ENCODE assay signal across 34 cellular contexts in the genomic region with DNA sequence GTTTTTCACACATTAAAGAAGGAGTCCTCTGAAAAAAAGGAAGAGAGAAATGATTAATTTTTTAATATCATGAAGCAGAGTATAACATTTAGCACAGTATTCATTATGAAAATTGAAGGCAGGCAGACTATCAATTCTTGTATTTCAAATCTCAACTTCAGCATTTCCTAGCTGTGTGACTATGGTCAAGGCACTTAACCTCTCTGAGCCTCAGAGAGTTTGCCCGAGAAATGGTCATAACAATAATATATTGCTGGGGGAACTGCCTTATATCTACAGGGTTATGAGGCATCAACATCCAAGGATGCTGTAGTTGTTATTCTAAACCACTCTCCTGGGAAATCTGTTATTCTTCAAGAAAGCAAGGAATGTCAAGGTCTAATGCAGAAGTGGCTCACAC. TPM values are rescaled to one million over a fixed set of nuclear protein-coding genes. Genes with fewer than 3 reads are reported as not detected.
"Had no signal": no experiment of that assay in that cellular context is flagged by ENCODE, and none has a peak within 500 bp of the region (broad histone marks: within the 10 kb centered on the region; RNA-seq: fewer than 3 reads in every experiment).

No MANE protein-coding gene starts in this region.

- H3K4me1 ChIP-seq: colonic mucosa, esophagus squamous epithelium, gastrocnemius medialis, heart right ventricle, left lung, lower lobe of right lung had no signal

- DNase-seq: colonic mucosa; cortex of kidney; effector CD8-positive, alpha-beta T cell; effector memory CD8-positive, alpha-beta T cell; endodermal cell; erythroblast; esophagus squamous epithelium; foreskin fibroblast; foreskin melanocyte; gastrocnemius medialis; glutamatergic neuron; head of caudate nucleus; heart right ventricle; hippocampal formation; left cardiac atrium; left lung; left ventricle myocardium superior; lower lobe of right lung; mesenchymal stem cell; mucosa of descending colon; naive B cell had no signal

- ATAC-seq: effector memory CD8-positive, alpha-beta T cell; esophagus mucosa; gastrocnemius medialis; heart right ventricle; left cardiac atrium; left lung; left ventricle myocardium superior; lower lobe of right lung; mucosa of descending colon had no signal

- H3K4me3 ChIP-seq: colonic mucosa, esophagus squamous epithelium, gastrocnemius medialis, heart right ventricle, left lung, lower lobe of right lung, mucosa of descending colon had no signal

- H3K36me3 ChIP-seq: colonic mucosa, esophagus squamous epithelium, gastrocnemius medialis, heart right ventricle, left lung, lower lobe of right lung had no signal

- FAIRE-seq: endometrium, islet of Langerhans, keratinocyte had no signal

- H3K27ac ChIP-seq: colonic mucosa, epithelial cell of prostate, esophagus squamous epithelium, gastrocnemius medialis, heart right ventricle, left lung, lower lobe of right lung had no signal

- H3K27me3 ChIP-seq: gastrocnemius medialis had no signal

- H3K9me3 ChIP-seq: colonic mucosa, esophagus squamous epithelium, gastrocnemius medialis, heart right ventricle, left lung, lower lobe of right lung, mucosa of descending colon had no signal

RNA-seq across cellular contexts. Expression of gene MS4A18, which starts 1.1 kb away (rescaled TPM):
- total RNA-seq: colonic mucosa, dermis microvascular lymphatic vessel endothelial cell, endodermal cell, esophagus mucosa, esophagus squamous epithelium, gastrocnemius medialis, glomerular endothelial cell, heart right ventricle, kidney epithelial cell, left cardiac atrium, left lung, left ventricle myocardium superior, lower leg skin, lower lobe of right lung, lung microvascular endothelial cell, mesenteric fat pad, mesothelial cell of epicardium, mucosa of descending colon, myocyte had no signal
- polyA plus RNA-seq: heart right ventricle, keratinocyte had no signal

RNA-seq across cellular contexts. Expression of gene MS4A8, which starts 26.2 kb away (rescaled TPM):
- total RNA-seq: dermis microvascular lymphatic vessel endothelial cell, endodermal cell, esophagus mucosa, esophagus squamous epithelium, glomerular endothelial cell, heart right ventricle, kidney epithelial cell, left cardiac atrium, left ventricle myocardium superior, lower leg skin, lung microvascular endothelial cell, mesothelial cell of epicardium, myocyte had no signal
- polyA plus RNA-seq: heart right ventricle, keratinocyte had no signal

RNA-seq across cellular contexts. Expression of gene MS4A15, which starts 31.1 kb away (rescaled TPM):
- total RNA-seq: endodermal cell, esophagus mucosa, esophagus squamous epithelium, gastrocnemius medialis, glomerular endothelial cell, heart right ventricle, kidney epithelial cell, left cardiac atrium, left ventricle myocardium superior, lower leg skin, lung microvascular endothelial cell, mesenteric fat pad, myocyte had no signal
- polyA plus RNA-seq: heart right ventricle had no signal

RNA-seq across cellular contexts. Expression of gene MS4A10, which starts 59.5 kb away (rescaled TPM):
- total RNA-seq: dermis microvascular lymphatic vessel endothelial cell, endodermal cell, esophagus mucosa, esophagus squamous epithelium, gastrocnemius medialis, glomerular endothelial cell, heart right ventricle, kidney epithelial cell, left cardiac atrium, left lung, left ventricle myocardium superior, lower leg skin, lower lobe of right lung, lung microvascular endothelial cell, mesenteric fat pad, mesothelial cell of epicardium, myocyte had no signal
- polyA plus RNA-seq: heart right ventricle, keratinocyte had no signal
